ENCODE assay signal across 1 cellular context in the genomic region with DNA sequence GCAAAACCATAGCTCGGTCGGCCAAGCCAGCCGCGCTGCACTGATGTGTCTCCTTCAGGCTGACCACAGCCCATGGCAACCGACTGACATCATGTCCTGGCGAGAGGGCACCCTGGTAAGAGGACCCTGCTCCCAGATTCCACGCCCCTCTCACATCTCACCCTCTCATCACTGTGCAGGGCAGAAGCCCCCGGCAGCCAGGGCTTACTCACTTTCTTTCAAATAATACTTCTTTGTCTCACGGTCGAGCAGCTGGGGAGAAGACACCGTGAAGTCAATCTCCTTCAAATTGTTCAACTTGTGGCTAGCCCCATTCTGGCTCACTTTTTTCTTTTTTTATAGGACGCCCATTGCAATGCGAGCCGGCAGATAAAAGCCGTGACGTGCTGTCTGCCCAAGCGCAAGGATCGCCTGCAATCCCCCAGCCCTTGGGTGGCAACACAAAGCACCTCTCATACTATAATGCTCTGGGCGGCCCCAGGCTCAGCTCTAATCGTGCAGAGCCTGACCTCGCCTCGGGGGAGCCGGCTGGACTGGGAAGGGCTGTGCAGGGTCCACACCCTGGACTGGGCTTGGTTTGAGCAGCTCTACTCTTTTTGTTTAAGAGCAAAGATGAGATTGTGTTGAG.
TF ChIP-seq lines count a peak whose summit lies in the region.

No MANE protein-coding gene starts in this region.

TF ChIP-seq in GM23338, 12 proteins besides CTCF, POLR2A, EP300 and RAD21 (continued from another document):
- TF ChIP-seq, protein P1, sequence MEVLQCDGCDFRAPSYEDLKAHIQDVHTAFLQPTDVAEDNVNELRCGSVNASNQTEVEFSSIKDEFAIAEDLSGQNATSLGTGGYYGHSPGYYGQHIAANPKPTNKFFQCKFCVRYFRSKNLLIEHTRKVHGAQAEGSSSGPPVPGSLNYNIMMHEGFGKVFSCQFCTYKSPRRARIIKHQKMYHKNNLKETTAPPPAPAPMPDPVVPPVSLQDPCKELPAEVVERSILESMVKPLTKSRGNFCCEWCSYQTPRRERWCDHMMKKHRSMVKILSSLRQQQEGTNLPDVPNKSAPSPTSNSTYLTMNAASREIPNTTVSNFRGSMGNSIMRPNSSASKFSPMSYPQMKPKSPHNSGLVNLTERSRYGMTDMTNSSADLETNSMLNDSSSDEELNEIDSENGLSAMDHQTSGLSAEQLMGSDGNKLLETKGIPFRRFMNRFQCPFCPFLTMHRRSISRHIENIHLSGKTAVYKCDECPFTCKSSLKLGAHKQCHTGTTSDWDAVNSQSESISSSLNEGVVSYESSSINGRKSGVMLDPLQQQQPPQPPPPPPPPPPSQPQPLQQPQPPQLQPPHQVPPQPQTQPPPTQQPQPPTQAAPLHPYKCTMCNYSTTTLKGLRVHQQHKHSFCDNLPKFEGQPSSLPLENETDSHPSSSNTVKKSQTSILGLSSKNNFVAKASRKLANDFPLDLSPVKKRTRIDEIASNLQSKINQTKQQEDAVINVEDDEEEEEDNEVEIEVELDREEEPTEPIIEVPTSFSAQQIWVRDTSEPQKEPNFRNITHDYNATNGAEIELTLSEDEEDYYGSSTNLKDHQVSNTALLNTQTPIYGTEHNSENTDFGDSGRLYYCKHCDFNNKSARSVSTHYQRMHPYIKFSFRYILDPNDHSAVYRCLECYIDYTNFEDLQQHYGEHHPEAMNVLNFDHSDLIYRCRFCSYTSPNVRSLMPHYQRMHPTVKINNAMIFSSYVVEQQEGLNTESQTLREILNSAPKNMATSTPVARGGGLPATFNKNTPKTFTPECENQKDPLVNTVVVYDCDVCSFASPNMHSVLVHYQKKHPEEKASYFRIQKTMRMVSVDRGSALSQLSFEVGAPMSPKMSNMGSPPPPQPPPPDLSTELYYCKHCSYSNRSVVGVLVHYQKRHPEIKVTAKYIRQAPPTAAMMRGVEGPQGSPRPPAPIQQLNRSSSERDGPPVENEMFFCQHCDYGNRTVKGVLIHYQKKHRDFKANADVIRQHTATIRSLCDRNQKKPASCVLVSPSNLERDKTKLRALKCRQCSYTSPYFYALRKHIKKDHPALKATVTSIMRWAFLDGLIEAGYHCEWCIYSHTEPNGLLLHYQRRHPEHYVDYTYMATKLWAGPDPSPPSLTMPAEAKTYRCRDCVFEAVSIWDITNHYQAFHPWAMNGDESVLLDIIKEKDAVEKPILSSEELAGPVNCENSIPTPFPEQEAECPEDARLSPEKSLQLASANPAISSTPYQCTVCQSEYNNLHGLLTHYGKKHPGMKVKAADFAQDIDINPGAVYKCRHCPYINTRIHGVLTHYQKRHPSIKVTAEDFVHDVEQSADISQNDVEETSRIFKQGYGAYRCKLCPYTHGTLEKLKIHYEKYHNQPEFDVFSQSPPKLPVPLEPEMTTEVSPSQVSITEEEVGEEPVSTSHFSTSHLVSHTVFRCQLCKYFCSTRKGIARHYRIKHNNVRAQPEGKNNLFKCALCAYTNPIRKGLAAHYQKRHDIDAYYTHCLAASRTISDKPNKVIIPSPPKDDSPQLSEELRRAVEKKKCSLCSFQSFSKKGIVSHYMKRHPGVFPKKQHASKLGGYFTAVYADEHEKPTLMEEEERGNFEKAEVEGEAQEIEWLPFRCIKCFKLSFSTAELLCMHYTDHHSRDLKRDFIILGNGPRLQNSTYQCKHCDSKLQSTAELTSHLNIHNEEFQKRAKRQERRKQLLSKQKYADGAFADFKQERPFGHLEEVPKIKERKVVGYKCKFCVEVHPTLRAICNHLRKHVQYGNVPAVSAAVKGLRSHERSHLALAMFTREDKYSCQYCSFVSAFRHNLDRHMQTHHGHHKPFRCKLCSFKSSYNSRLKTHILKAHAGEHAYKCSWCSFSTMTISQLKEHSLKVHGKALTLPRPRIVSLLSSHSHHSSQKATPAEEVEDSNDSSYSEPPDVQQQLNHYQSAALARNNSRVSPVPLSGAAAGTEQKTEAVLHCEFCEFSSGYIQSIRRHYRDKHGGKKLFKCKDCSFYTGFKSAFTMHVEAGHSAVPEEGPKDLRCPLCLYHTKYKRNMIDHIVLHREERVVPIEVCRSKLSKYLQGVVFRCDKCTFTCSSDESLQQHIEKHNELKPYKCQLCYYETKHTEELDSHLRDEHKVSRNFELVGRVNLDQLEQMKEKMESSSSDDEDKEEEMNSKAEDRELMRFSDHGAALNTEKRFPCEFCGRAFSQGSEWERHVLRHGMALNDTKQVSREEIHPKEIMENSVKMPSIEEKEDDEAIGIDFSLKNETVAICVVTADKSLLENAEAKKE (CRISPR knock-in tag; IDR thresholded peaks at IDR 0.05) = no peak
- TF ChIP-seq NANOG (IDR thresholded peaks at IDR 0.05; ENCODE audit: borderline replicate concordance) (no peak), EZH2phosphoT487 (IDR thresholded peaks at IDR 0.05; ENCODE audit: unreplicated experiment) (no peak), ETS1 (IDR thresholded peaks at IDR 0.05) (no peak), JUNB (IDR thresholded peaks at IDR 0.05; ENCODE audit: unreplicated experiment) (no peak), STAT1 (IDR thresholded peaks at IDR 0.05; ENCODE audit: unreplicated experiment) (no peak)
- TF ChIP-seq, protein P2, sequence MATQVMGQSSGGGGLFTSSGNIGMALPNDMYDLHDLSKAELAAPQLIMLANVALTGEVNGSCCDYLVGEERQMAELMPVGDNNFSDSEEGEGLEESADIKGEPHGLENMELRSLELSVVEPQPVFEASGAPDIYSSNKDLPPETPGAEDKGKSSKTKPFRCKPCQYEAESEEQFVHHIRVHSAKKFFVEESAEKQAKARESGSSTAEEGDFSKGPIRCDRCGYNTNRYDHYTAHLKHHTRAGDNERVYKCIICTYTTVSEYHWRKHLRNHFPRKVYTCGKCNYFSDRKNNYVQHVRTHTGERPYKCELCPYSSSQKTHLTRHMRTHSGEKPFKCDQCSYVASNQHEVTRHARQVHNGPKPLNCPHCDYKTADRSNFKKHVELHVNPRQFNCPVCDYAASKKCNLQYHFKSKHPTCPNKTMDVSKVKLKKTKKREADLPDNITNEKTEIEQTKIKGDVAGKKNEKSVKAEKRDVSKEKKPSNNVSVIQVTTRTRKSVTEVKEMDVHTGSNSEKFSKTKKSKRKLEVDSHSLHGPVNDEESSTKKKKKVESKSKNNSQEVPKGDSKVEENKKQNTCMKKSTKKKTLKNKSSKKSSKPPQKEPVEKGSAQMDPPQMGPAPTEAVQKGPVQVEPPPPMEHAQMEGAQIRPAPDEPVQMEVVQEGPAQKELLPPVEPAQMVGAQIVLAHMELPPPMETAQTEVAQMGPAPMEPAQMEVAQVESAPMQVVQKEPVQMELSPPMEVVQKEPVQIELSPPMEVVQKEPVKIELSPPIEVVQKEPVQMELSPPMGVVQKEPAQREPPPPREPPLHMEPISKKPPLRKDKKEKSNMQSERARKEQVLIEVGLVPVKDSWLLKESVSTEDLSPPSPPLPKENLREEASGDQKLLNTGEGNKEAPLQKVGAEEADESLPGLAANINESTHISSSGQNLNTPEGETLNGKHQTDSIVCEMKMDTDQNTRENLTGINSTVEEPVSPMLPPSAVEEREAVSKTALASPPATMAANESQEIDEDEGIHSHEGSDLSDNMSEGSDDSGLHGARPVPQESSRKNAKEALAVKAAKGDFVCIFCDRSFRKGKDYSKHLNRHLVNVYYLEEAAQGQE (IDR thresholded peaks at IDR 0.05; ENCODE audit: unreplicated experiment) = no peak
